In the genomic region with DNA sequence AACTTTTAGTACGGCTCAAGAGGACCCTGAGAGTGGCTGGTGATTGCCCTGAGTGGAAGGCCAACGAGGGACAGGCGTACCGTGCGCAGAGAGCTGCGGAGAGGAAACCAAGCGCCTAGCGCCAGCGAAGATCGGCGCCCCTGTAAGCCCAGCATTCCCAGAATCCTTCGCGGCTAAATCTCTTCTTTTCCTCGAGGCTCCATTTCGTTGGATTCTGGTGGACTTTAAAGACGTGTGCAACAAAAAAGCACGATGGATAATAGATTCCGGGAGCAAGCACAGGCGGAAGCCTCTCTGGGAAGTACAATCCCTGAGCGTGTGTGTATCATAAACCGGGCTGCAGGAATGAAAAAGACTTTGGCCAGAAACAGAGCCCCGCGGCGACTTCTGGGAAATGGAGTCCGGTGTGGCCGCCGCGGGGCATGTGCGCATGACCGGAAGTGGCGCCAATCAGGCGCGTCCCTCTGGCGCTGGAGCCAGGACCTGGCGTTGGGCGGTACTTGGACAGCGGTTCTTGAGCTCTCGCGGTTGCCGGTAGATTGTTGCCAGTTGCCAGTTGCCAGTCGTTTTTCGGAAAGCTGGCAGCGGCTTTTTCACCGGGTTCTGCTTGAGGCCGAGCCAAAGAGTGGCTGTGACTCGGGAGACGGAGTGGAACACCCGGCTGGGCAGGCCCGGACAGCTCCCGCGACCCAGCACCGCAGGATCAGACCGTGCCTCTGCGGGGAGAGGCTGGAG, we compare ENCODE assay signal across 8 cellular contexts. TPM values are rescaled to one million over a fixed set of nuclear protein-coding genes. Genes with fewer than 3 reads are reported as not detected.
DNase-seq lines count a peak whose midpoint lies in the region; ATAC-seq, FAIRE-seq and TF ChIP-seq lines count a peak whose summit lies in the region.

A gene (plus strand): TSS at position 449 of the 735 bp plus-strand sequence. CDS start 406 bp downstream, outside the sequence.

- peak within 1 kb of the TSS; percentile 100 for H3K4ac ChIP-seq in IMR-90 (ENCODE audit: low read depth, low read length)

- H3K4me3 Mint-ChIP-seq in mesothelial cell of epicardium: peak within 1 kb of the TSS; percentile 98

- H2AFZ ChIP-seq in IMR-90 (replicated peaks; ENCODE audit: low read length, poor library complexity) (peak within 1 kb of the TSS; percentile 96), OCI-LY3 (ENCODE audit: low read depth, low read length) (peak within 1 kb of the TSS; percentile 89), endothelial cell of umbilical vein (ENCODE audit: low read depth, low read length) (peak within 1 kb of the TSS; percentile 94)

- H4K91ac ChIP-seq in IMR-90 (ENCODE audit: insufficient read depth, low read depth, low read length): peak within 1 kb of the TSS; percentile 99

- peak within 1 kb of the TSS; percentile 69 for H3K4me3 ChIP-seq in IMR-90 (ENCODE audit: insufficient read depth, low read depth, low read length)
- H3K4me3 ChIP-seq in OCI-LY3 (ENCODE audit: low read length): peak within 1 kb of the TSS; percentile 98
- H3K4me3 ChIP-seq in endothelial cell of umbilical vein (replicated peaks in 1 of 3; ENCODE audit: insufficient read depth in 1 of 3, low read depth in 1 of 3, low read length in 3 of 3): peak within 1 kb of the TSS; percentile 54 to 90 (median 62)

- ATAC-seq in GM21529 (IDR thresholded peaks at IDR 0.05; ENCODE audit: unreplicated experiment) (peak; percentile 85), IMR-90 (ENCODE audit: low read depth) (peak; percentile 92)

- FAIRE-seq in endothelial cell of umbilical vein (lab: Jason Lieb, UNC): peak; percentile 90

- H2BK15ac ChIP-seq in IMR-90 (ENCODE audit: low read depth, low read length): peak within 1 kb of the TSS; percentile 98; the same call in 2 of the 3 replicates

- in situ Hi-C loops in IMR-90 (cut with MboI; ENCODE audit: low sequenced_read_pairs): no loop called here

- H2BK120ac ChIP-seq in IMR-90 (ENCODE audit: low read depth, low read length): peak within 1 kb of the TSS; percentile 99

- POLR2A ChIA-PET in IMR-90 (lab: Charles Lee; ENCODE audit: unreplicated experiment): interaction anchor here (0.7 kb wide), 1 partner anchor 20 kb away, joined by 6 read pairs; no protein-coding TSS in a partner anchor
- POLR2A ChIA-PET in endothelial cell of umbilical vein (lab: Charles Lee): interaction anchor here (0.5 to 1.4 kb wide), 5 partner anchors 13 to 200 kb away, joined by 3 to 10 read pairs (median 4); a partner anchor contains a TSS

- H3K27me3 ChIP-seq in IMR-90 (ENCODE audit: control insufficient read depth, insufficient read depth, low read length) (no peaks in the 10 kb centered on the region), OCI-LY3 (ENCODE audit: low read depth, low read length) (no peaks in the 10 kb centered on the region), endothelial cell of umbilical vein (ENCODE audit: control insufficient read depth in 2 of 2, insufficient read depth in 2 of 2, low read length in 2 of 2) (no peaks in the 10 kb centered on the region)

- H3K27me3 Mint-ChIP-seq in mesothelial cell of epicardium (ENCODE audit: low read depth): no peaks in the 10 kb centered on the region

- H3K9me1 ChIP-seq in IMR-90 (ENCODE audit: insufficient read depth, low read length): peaks cover 9% of the 10 kb centered on the region; the same call in 1 of the 2 replicates
- no peaks in the 10 kb centered on the region for H3K9me1 ChIP-seq in endothelial cell of umbilical vein (replicated peaks; ENCODE audit: control insufficient read depth, extremely low read depth, insufficient read depth, low read length)

- BruUV-seq in IMR-90 (replicated peaks; lab: Mats Ljungman, UMichigan) (no TSS peak), endothelial cell of umbilical vein (replicated peaks; lab: Mats Ljungman, UMichigan) (no TSS peak)

- H3K36me3 Mint-ChIP-seq in mesothelial cell of epicardium: peaks cover 5% of the 10 kb centered on the region

- H3K9me3 ChIP-seq in IMR-90 (ENCODE audit: control insufficient read depth, insufficient read depth, low read length) (no peaks in the 10 kb centered on the region), OCI-LY3 (ENCODE audit: insufficient read depth, low read length) (no peaks in the 10 kb centered on the region), endothelial cell of umbilical vein (replicated peaks; ENCODE audit: control insufficient read depth, insufficient read depth, low read length) (no peaks in the 10 kb centered on the region)

- H4K8ac ChIP-seq in IMR-90 (ENCODE audit: low read depth in 2 of 2, low read length in 2 of 2): peak within 1 kb of the TSS; percentile 96 to 99

- TF ChIP-seq CTCF in IMR-90 (conservative IDR thresholded peaks at IDR 0.05; ENCODE audit: low read depth, low read length) (no peak), OCI-LY3 (IDR thresholded peaks at IDR 0.05; ENCODE audit: low read depth, low read length) (no peak), endothelial cell of umbilical vein (IDR thresholded peaks at IDR 0.05; ENCODE audit: extremely low read depth in 1 of 2, insufficient read depth in 1 of 2, low read depth in 1 of 2, low read length in 2 of 2) (no peak), mesothelial cell of epicardium (IDR thresholded peaks at IDR 0.05; ENCODE audit: unreplicated experiment) (no peak)

- intact Hi-C loops in IMR-90 (cut with micrococcal nuclease): loop anchor here (2.0 to 10.0 kb wide), 2 partner anchors 199 to 483 kb away; no protein-coding TSS in a partner anchor
- intact Hi-C loops in endothelial cell of umbilical vein (cut with micrococcal nuclease): loop anchor here (1.0 kb wide), 3 partner anchors 25 to 205 kb away; a partner anchor contains a TSS

- H3K9ac ChIP-seq in IMR-90 (ENCODE audit: low read depth, low read length) (peak within 1 kb of the TSS; percentile 90), OCI-LY3 (ENCODE audit: low read length) (peak within 1 kb of the TSS; percentile 97), endothelial cell of umbilical vein (replicated peaks; ENCODE audit: extremely low read depth, insufficient read depth, low read length) (peak within 1 kb of the TSS; percentile 92)

- CTCF ChIA-PET in IMR-90 (lab: Yijun Ruan, JAX) (no interaction called here), endothelial cell of umbilical vein (lab: Charles Lee) (interaction anchor here (0.6 to 1.9 kb wide), 14 partner anchors 9 to 311 kb away, joined by 3 to 11 read pairs (median 4); a partner anchor contains a TSS)

- peak within 1 kb of the TSS; percentile 96 for H2BK20ac ChIP-seq in IMR-90 (ENCODE audit: low read depth, low read length)

- peaks cover 33 to 60% of the 10 kb centered on the region in 2 experiments for H3K79me1 ChIP-seq in IMR-90 (ENCODE audit: low read depth in 1 of 2, low read length in 2 of 2)

- H3K79me2 ChIP-seq in OCI-LY3 (ENCODE audit: low read length) (peaks cover 50% of the 10 kb centered on the region), endothelial cell of umbilical vein (ENCODE audit: control insufficient read depth, insufficient read depth, low read length) (peaks cover 43% of the 10 kb centered on the region)

- H3K9me3 Mint-ChIP-seq in mesothelial cell of epicardium: no peaks in the 10 kb centered on the region

- peak within 1 kb of the TSS; percentile 100 for H3K14ac ChIP-seq in IMR-90 (replicated peaks; ENCODE audit: low read depth, low read length)

- H4K20me1 ChIP-seq in IMR-90 (ENCODE audit: insufficient read depth, low read length) (peaks cover 13% of the 10 kb centered on the region; the same call in 1 of the 2 replicates), OCI-LY3 (ENCODE audit: insufficient read depth, low read length) (no peaks in the 10 kb centered on the region), endothelial cell of umbilical vein (replicated peaks; ENCODE audit: control insufficient read depth, extremely low read depth, insufficient read depth, low read length) (no peaks in the 10 kb centered on the region)

- H2AK5ac ChIP-seq in IMR-90 (ENCODE audit: low read depth, low read length): peak within 1 kb of the TSS; percentile 60; the same call in 1 of the 2 replicates

- peak within 1 kb of the TSS; percentile 88 for H3K18ac ChIP-seq in IMR-90 (ENCODE audit: low read depth, low read length)

- peak within 1 kb of the TSS; percentile 100 for H3K27ac Mint-ChIP-seq in mesothelial cell of epicardium

- H4K5ac ChIP-seq in IMR-90 (ENCODE audit: low read depth, low read length): peak within 1 kb of the TSS; percentile 86

- dilution Hi-C loops in IMR-90 (cut with HindIII; ENCODE audit: low sequenced_read_pairs, unreplicated experiment) (no loop called here), endothelial cell of umbilical vein (cut with MboI; ENCODE audit: extremely low pct_ligation_motif_present, low sequenced_read_pairs) (no loop called here)

- peaks cover 37% of the 10 kb centered on the region for H3K4me1 Mint-ChIP-seq in mesothelial cell of epicardium

- H3K36me3 ChIP-seq in IMR-90 (ENCODE audit: control insufficient read depth, insufficient read depth, low read length) (peaks cover 4% of the 10 kb centered on the region), OCI-LY3 (replicated peaks; ENCODE audit: low read depth, low read length) (peaks cover 5% of the 10 kb centered on the region), endothelial cell of umbilical vein (ENCODE audit: control insufficient read depth in 2 of 2, extremely low read depth in 1 of 2, insufficient read depth in 2 of 2, low read length in 2 of 2) (peaks cover 0 to 2% of the 10 kb centered on the region in 2 experiments)

- H3K23ac ChIP-seq in IMR-90 (ENCODE audit: low read depth, low read length): peak within 1 kb of the TSS; percentile 100

- peak within 1 kb of the TSS; percentile 91 for H2BK5ac ChIP-seq in IMR-90 (ENCODE audit: low read depth, low read length, poor library complexity, severe bottlenecking)

- peak within 1 kb of the TSS; percentile 87 for H3K27ac ChIP-seq in IMR-90 (ENCODE audit: insufficient read depth, low read length)
- H3K27ac ChIP-seq in OCI-LY3 (ENCODE audit: low read length): peak within 1 kb of the TSS; percentile 60
- peak within 1 kb of the TSS; percentile 79 for H3K27ac ChIP-seq in endothelial cell of umbilical vein (ENCODE audit: insufficient read depth, low read depth, low read length)

- H3K56ac ChIP-seq in IMR-90 (ENCODE audit: extremely low read depth, insufficient read depth, low read length): peak within 1 kb of the TSS; percentile 100

- TF ChIP-seq RAD21 in IMR-90 (IDR thresholded peaks at IDR 0.05; ENCODE audit: low read length): no peak

- peaks cover 7% of the 10 kb centered on the region for H3K4me1 ChIP-seq in IMR-90 (ENCODE audit: control insufficient read depth, insufficient read depth, low read length)
- H3K4me1 ChIP-seq in OCI-LY3 (ENCODE audit: low read length): peaks cover 15% of the 10 kb centered on the region
- H3K4me1 ChIP-seq in endothelial cell of umbilical vein (ENCODE audit: control insufficient read depth, extremely low read depth, insufficient read depth, low read length): peaks cover 25% of the 10 kb centered on the region

- TF ChIP-seq POLR2A in IMR-90 (IDR thresholded peaks at IDR 0.05; ENCODE audit: low read depth, low read length): peak; percentile 72
- peak; percentile 86 for TF ChIP-seq POLR2A in endothelial cell of umbilical vein (IDR thresholded peaks at IDR 0.05; ENCODE audit: low read depth, low read length)

- H3K4me2 ChIP-seq in IMR-90 (ENCODE audit: low read depth, low read length) (peak within 1 kb of the TSS; percentile 97), OCI-LY3 (ENCODE audit: low read length) (peak within 1 kb of the TSS; percentile 99), endothelial cell of umbilical vein (ENCODE audit: insufficient read depth, low read length) (peak within 1 kb of the TSS; percentile 97)

- WGBS in IMR-90 (ENCODE audit: extremely low coverage in 2 of 2, insufficient read length in 1 of 2), 2 experiments: 0% methylated on average over 36 of the region's 54 CpGs; no CpG with 5 or more reads in 1 of the 2 experiments

- peak within 1 kb of the TSS; percentile 96 for H2AK9ac ChIP-seq in IMR-90 (replicated peaks; ENCODE audit: low read depth, low read length, poor library complexity)

- DNase-seq in DMS 273 treated with DMSO at 0.1 percent for 48 hours (lab: John Stamatoyannopoulos, UW): peak; percentile 88
- peak; percentile 88 for DNase-seq in IMR-90
- DNase-seq in activated CD8-positive, alpha-beta memory T cell treated with anti-CD3 and anti-CD28 coated beads, Interleukin-2, amount 50 U/mL, for 4 hours: peak; percentile 86
- peak; percentile 97 for DNase-seq in endothelial cell of umbilical vein (ENCODE audit: low read depth, low spot score)
- DNase-seq in mesothelial cell of epicardium (ENCODE audit: low spot score in 2 of 2, unreplicated experiment in 2 of 2): peak; percentile 89 to 96
- peak; percentile 91 for DNase-seq in stimulated activated CD8-positive, alpha-beta memory T cell treated with anti-CD3 and anti-CD28 coated beads, Interleukin-15, amount 100 ng/mL, for 24 hours (ENCODE audit: low read depth)

RNA-seq across cellular contexts. Expression of the gene that starts here (rescaled TPM):
- 13.9 and 15.4 TPM in 2 replicates for total RNA-seq in IMR-90 (2012; rRNA removed)
- 5.3 and 5.6 TPM in 2 replicates for polyA plus RNA-seq in IMR-90 (2012; rRNA removed)
- 2.4 and 4.0 TPM in 2 replicates for polyA plus RNA-seq in IMR-90 (2012; cell fraction: cytosol; rRNA removed)
- polyA plus RNA-seq in IMR-90 (2012; cell fraction: nucleus; rRNA removed; ENCODE audit: low replicate concordance): 9.5 and 14.4 TPM in 2 replicates
- total RNA-seq in endothelial cell of umbilical vein: 8.9 and 10.6 TPM in 2 replicates
- polyA plus RNA-seq in endothelial cell of umbilical vein: 6.1 and 6.3 TPM in 2 replicates
- polyA plus RNA-seq in endothelial cell of umbilical vein (2011; cell fraction: cytosol; rRNA removed): 6.9 and 8.1 TPM in 2 replicates
- 20.1 and 21.6 TPM in 2 replicates for polyA plus RNA-seq in endothelial cell of umbilical vein (2011; cell fraction: nucleus; rRNA removed)
- 6.3 and 8.1 TPM in 2 replicates for polyA plus RNA-seq in endothelial cell of umbilical vein (2012)
- polyA minus RNA-seq in endothelial cell of umbilical vein: 13.3 and 15.3 TPM in 2 replicates
- polyA minus RNA-seq in endothelial cell of umbilical vein (2011; cell fraction: cytosol; rRNA and poly(A)+ RNA removed): 7.9 TPM
- polyA minus RNA-seq in endothelial cell of umbilical vein (2011; cell fraction: nucleus; rRNA and poly(A)+ RNA removed): 7.6 and 8.2 TPM in 2 replicates
- total RNA-seq in mesothelial cell of epicardium: 11.0 to 12.1 TPM (median 11.6 TPM) in 3 replicates

Comparison
In these comparisons a context has a peak if more than half of its experiments do, and no peak if none do; other contexts are left out.
1. Peak in every context shown above with its lines: DNase-seq, ATAC-seq, H3K4me3 ChIP-seq and H3K27ac ChIP-seq.